Comparison of ENCODE assay signal across 19 cellular contexts in the genomic region with DNA sequence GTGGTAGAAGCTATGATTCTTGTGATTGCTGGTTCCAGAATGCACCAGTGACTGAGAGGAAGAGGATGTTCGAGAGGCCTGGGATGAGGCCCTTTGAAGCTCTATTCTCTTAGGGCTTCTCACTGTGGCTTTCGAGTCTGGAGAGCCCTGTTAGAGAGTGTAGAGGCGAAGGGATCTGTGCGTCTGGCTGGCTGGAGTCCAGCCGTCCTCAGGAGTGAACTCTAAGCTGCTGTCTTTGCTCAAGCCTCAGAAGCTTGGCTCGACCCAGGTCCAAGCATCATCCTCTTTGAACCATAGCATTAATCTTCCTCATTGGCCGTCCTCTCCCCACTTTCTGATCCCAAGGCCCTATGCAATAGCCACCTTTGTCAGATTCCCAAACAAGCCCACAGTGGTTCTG. TPM values are rescaled to one million over a fixed set of nuclear protein-coding genes. Genes with fewer than 3 reads are reported as not detected.
A peak's percentile ranks its signal among the peaks of the same experiment; 100 is the strongest.
DNase-seq lines count a peak whose midpoint lies in the region; ATAC-seq, FAIRE-seq and TF ChIP-seq lines count a peak whose summit lies in the region.
"Had no signal": no experiment of that assay in that cellular context is flagged by ENCODE, and none has a peak within 500 bp of the region (broad histone marks: within the 10 kb centered on the region; RNA-seq: fewer than 3 reads in every experiment).

No MANE protein-coding gene starts in this region.

- H4K8ac ChIP-seq in trophoblast cell (ENCODE audit: low read depth, low read length): no peak overlapping the region

- intact Hi-C loops in natural killer cell (cut with micrococcal nuclease): no loop called here
- intact Hi-C loops in pancreas (cut with DNase I): no loop called here

- H3K4me2 ChIP-seq in neural progenitor cell (no peak overlapping the region), trophoblast cell (ENCODE audit: low read length) (no peak overlapping the region)

- H3K18ac ChIP-seq in trophoblast cell (ENCODE audit: low read length): no peak overlapping the region

- H3K36me3 ChIP-seq in neural progenitor cell (no peaks in the 10 kb centered on the region), pancreas (no peaks in the 10 kb centered on the region), trophoblast cell (ENCODE audit: control insufficient read depth in 1 of 2, insufficient read depth in 2 of 2, low read length in 2 of 2) (peaks cover 2 to 4% of the 10 kb centered on the region in 2 experiments)

- peak overlapping the region; percentile 56 for H3K4me3 Mint-ChIP-seq in natural killer cell treated with Interleukin-12 subunit alpha and Interleukin-12 subunit beta and Interleukin-15 and Interleukin-18, amount 100 ng/mL, for 72 hours
- H3K4me3 Mint-ChIP-seq in natural killer cell (no peak overlapping the region), brain (peak overlapping the region in 4 of 5 experiments; percentile 27 to 87 (median 64)), neural progenitor cell (peak overlapping the region; percentile 61)

- WGBS in pancreas, 2 donors: 61 to 80% methylated on average over 7 of the region's 7 CpGs
- WGBS in trophoblast cell (ENCODE audit: extremely low coverage, insufficient coverage, insufficient read length): no CpG with 5 or more reads among the region's 7 CpGs

- H4K20me1 ChIP-seq in neural progenitor cell (ENCODE audit: low read depth): peaks cover 15% of the 10 kb centered on the region

- peaks cover 5% of the 10 kb centered on the region in 2 donors for H3K4me1 Mint-ChIP-seq in natural killer cell treated with Interleukin-12 subunit alpha and Interleukin-12 subunit beta and Interleukin-15 and Interleukin-18, amount 100 ng/mL, for 72 hours (ENCODE audit: low read depth in 2 of 2)
- H3K4me1 Mint-ChIP-seq in natural killer cell (no peaks in the 10 kb centered on the region), brain (peaks cover 15% of the 10 kb centered on the region), neural progenitor cell (peaks cover 21% of the 10 kb centered on the region)

- no peak overlapping the region for H4K12ac ChIP-seq in trophoblast cell (ENCODE audit: low read depth, low read length)

- no peak for ATAC-seq in natural killer cell treated with Interleukin-12 subunit alpha and Interleukin-12 subunit beta and Interleukin-15 and Interleukin-18, amount 100 ng/mL, for 72 hours
- no peak for ATAC-seq in natural killer cell
- ATAC-seq in pancreas: no peak

- peaks cover 6% of the 10 kb centered on the region for H3K36me3 Mint-ChIP-seq in natural killer cell treated with Interleukin-12 subunit alpha and Interleukin-12 subunit beta and Interleukin-15 and Interleukin-18, amount 100 ng/mL, for 72 hours
- H3K36me3 Mint-ChIP-seq in natural killer cell (no peaks in the 10 kb centered on the region), brain (peaks cover 13% of the 10 kb centered on the region), neural progenitor cell (peaks cover 23% of the 10 kb centered on the region)

- H3K9ac ChIP-seq in neural progenitor cell: no peak overlapping the region
- H3K9ac ChIP-seq in trophoblast cell (ENCODE audit: low read length): no peak overlapping the region

- peaks cover 11% of the 10 kb centered on the region for H3K27me3 ChIP-seq in neural progenitor cell
- no peaks in the 10 kb centered on the region for H3K27me3 ChIP-seq in pancreas
- H3K27me3 ChIP-seq in trophoblast cell (ENCODE audit: insufficient read depth, low read length): no peaks in the 10 kb centered on the region
- H3K27me3 ChIP-seq: Peyer's patch, SJCRH30 had no signal

- no peak overlapping the region for H3K4ac ChIP-seq in trophoblast cell (ENCODE audit: low read depth, low read length)

- H3K27me3 Mint-ChIP-seq in natural killer cell treated with Interleukin-12 subunit alpha and Interleukin-12 subunit beta and Interleukin-15 and Interleukin-18, amount 100 ng/mL, for 72 hours: peaks cover 0 to 2% of the 10 kb centered on the region in 2 donors
- H3K27me3 Mint-ChIP-seq in natural killer cell (ENCODE audit: low read depth in 2 of 2) (no peaks in the 10 kb centered on the region), brain (peaks cover 3% of the 10 kb centered on the region), neural progenitor cell (ENCODE audit: insufficient read depth, low read depth) (peaks cover 6% of the 10 kb centered on the region)
- H3K27me3 Mint-ChIP-seq: CD4-positive, CD25-positive, alpha-beta regulatory T cell had no signal

- H3K23ac ChIP-seq in trophoblast cell (ENCODE audit: low read length): no peak overlapping the region

- H3K4me1 ChIP-seq in neural progenitor cell (no peaks in the 10 kb centered on the region), pancreas (no peaks in the 10 kb centered on the region), trophoblast cell (ENCODE audit: control insufficient read depth in 1 of 2, insufficient read depth in 2 of 2, low read length in 2 of 2) (peaks cover 27 to 29% of the 10 kb centered on the region in 2 experiments)

- no peak overlapping the region for H2AK5ac ChIP-seq in trophoblast cell (ENCODE audit: low read length)

- H3K27ac Mint-ChIP-seq in natural killer cell treated with Interleukin-12 subunit alpha and Interleukin-12 subunit beta and Interleukin-15 and Interleukin-18, amount 100 ng/mL, for 72 hours: peak overlapping the region in 1 of 2 donors; percentile 47
- H3K27ac Mint-ChIP-seq in natural killer cell (no peak overlapping the region), brain (peak overlapping the region in 1 of 5 experiments; percentile 28), neural progenitor cell (no peak overlapping the region)

- TF ChIP-seq CTCF in natural killer cell (IDR thresholded peaks at IDR 0.05): no peak
- TF ChIP-seq CTCF in brain (conservative IDR thresholded peaks at IDR 0.05): no peak
- no peak for TF ChIP-seq CTCF in neural progenitor cell (IDR thresholded peaks at IDR 0.05)
- no peak for TF ChIP-seq CTCF in pancreas (IDR thresholded peaks at IDR 0.05)

- H2AFZ ChIP-seq in neural progenitor cell (replicated peaks) (no peak overlapping the region), trophoblast cell (ENCODE audit: insufficient read depth, low read length, poor library complexity) (no peak overlapping the region)

- no peak overlapping the region for H3K14ac ChIP-seq in trophoblast cell (ENCODE audit: low read length)

- H3K4me3 ChIP-seq in neural progenitor cell: no peak overlapping the region
- H3K4me3 ChIP-seq in pancreas: no peak overlapping the region
- no peak overlapping the region for H3K4me3 ChIP-seq in trophoblast cell (ENCODE audit: low read depth, low read length)
- H3K4me3 ChIP-seq: Peyer's patch, SJCRH30 had no signal

- H2BK12ac ChIP-seq in trophoblast cell (ENCODE audit: low read length): no peak overlapping the region

- H3K9me3 ChIP-seq in neural progenitor cell (ENCODE audit: low read depth) (no peaks in the 10 kb centered on the region), pancreas (no peaks in the 10 kb centered on the region), trophoblast cell (ENCODE audit: insufficient read depth, low read depth, low read length) (no peaks in the 10 kb centered on the region)
- H3K9me3 ChIP-seq: Peyer's patch, SJCRH30 had no signal

- H3K79me1 ChIP-seq in trophoblast cell (ENCODE audit: low read length): peaks cover 17% of the 10 kb centered on the region

- H3F3A ChIP-seq in neural progenitor cell (ENCODE audit: low read depth): peaks cover 13% of the 10 kb centered on the region

- no peaks in the 10 kb centered on the region for H3K9me3 Mint-ChIP-seq in natural killer cell treated with Interleukin-12 subunit alpha and Interleukin-12 subunit beta and Interleukin-15 and Interleukin-18, amount 100 ng/mL, for 72 hours
- H3K9me3 Mint-ChIP-seq in natural killer cell (no peaks in the 10 kb centered on the region), brain (peaks cover 0 to 4% (median 0%) of the 10 kb centered on the region in 5 experiments), neural progenitor cell (no peaks in the 10 kb centered on the region)
- H3K9me3 Mint-ChIP-seq: CD4-positive, CD25-positive, alpha-beta regulatory T cell had no signal

- no peak overlapping the region for H2BK5ac ChIP-seq in trophoblast cell (ENCODE audit: low read depth, low read length, poor library complexity)

- no peak overlapping the region for H2BK120ac ChIP-seq in trophoblast cell (ENCODE audit: insufficient read depth, low read length, poor library complexity)

- FAIRE-seq in pancreas (lab: Jason Lieb, UNC): no peak
- FAIRE-seq: A204.1, H54 had no signal

- no peak overlapping the region for H4K91ac ChIP-seq in trophoblast cell (ENCODE audit: low read depth, low read length)

- H3K79me2 ChIP-seq in neural progenitor cell (ENCODE audit: low read depth) (no peaks in the 10 kb centered on the region), trophoblast cell (ENCODE audit: control insufficient read depth, insufficient read depth, low read length, poor library complexity) (peaks cover 2% of the 10 kb centered on the region)

- DNase-seq in natural killer cell treated with Interleukin-12 subunit alpha and Interleukin-12 subunit beta and Interleukin-15 and Interleukin-18, amount 100 ng/mL, for 72 hours (ENCODE audit: low spot score): no peak
- no peak for DNase-seq in natural killer cell
- DNase-seq in neural progenitor cell (ENCODE audit: low spot score): no peak
- no peak for DNase-seq in pancreas
- DNase-seq in activated CD4-positive, alpha-beta T cell treated with anti-CD3 and anti-CD28 coated beads, Interleukin-2, amount 50 U/mL, for 4 hours: no peak
- no peak for DNase-seq in trophoblast cell
- DNase-seq: CD4-positive, CD25-positive, alpha-beta regulatory T cell; COR-L47; DMS79; Kasumi-1; NCI-H1694; NCI-H2081; NCI-H2171; NCI-H524 treated with DMSO at 0.1 percent for 48 hours; Peyer's patch; SJCRH30 had no signal

- H3K27ac ChIP-seq in neural progenitor cell: no peak overlapping the region
- H3K27ac ChIP-seq in pancreas: no peak overlapping the region
- no peak overlapping the region for H3K27ac ChIP-seq in trophoblast cell (ENCODE audit: low read depth, low read length)
- H3K27ac ChIP-seq: Peyer's patch, SJCRH30 had no signal

RNA-seq across cellular contexts. Expression of a gene that starts 51.6 kb away (rescaled TPM):
- 10 to 100 TPM; 38.8 to 71.0 TPM for total RNA-seq in natural killer cell treated with Interleukin-12 subunit alpha and Interleukin-12 subunit beta and Interleukin-15 and Interleukin-18, amount 100 ng/mL, for 72 hours
- total RNA-seq in natural killer cell (100 to 1,000 TPM in 1 of 3 donors, 10 to 100 TPM in 2; 83.3 to 105 (median 98.7) TPM), neural progenitor cell (ENCODE audit: low replicate concordance) (0.12 TPM in 1 of 2 replicates, not detected in the other), pancreas (1 to 10 TPM; 1.4 to 4.6 (median 2.0) TPM)
- polyA plus RNA-seq in brain (ENCODE audit: insufficient read depth, low read depth, low replicate concordance) (9.9 TPM), pancreas (1 to 10 TPM; 1.1 to 2.0 TPM)
- polyA plus RNA-seq in trophoblast cell (2013): 26.2 and 27.5 TPM in 2 replicates

Comparison
In these comparisons a context has a peak if more than half of its experiments do, and no peak if none do; other contexts are left out.
1. RNA of a gene that starts 51.6 kb away (total RNA-seq): 83.3 to 105 TPM in natural killer cell and 38.8 to 71.0 TPM in natural killer cell treated with Interleukin-12 subunit alpha and Interleukin-12 subunit beta and Interleukin-15 and Interleukin-18, amount 100 ng/mL, for 72 hours; 1.4 to 4.6 TPM in pancreas and 0.12 TPM in neural progenitor cell; every median in the first group is over 4 times any median in the second.